In genomic region chr13:112053167-112053743, GRCh38 we compare ENCODE assay signal across 1 cellular context.
TF ChIP-seq lines count a peak whose summit lies in the region.

No MANE protein-coding gene starts in this region.

TF ChIP-seq in WTC11, 78 proteins besides CTCF, POLR2A, EP300 and RAD21 (continued from another document):
- TF ChIP-seq NFE2L1 (CRISPR knock-in tag; IDR thresholded peaks at IDR 0.05) (no peak), TEAD1 (CRISPR knock-in tag; IDR thresholded peaks at IDR 0.05) (no peak), CREB1 (CRISPR knock-in tag; IDR thresholded peaks at IDR 0.05) (no peak), ATF2 (CRISPR knock-in tag; IDR thresholded peaks at IDR 0.05; ENCODE audit: borderline replicate concordance, low read depth) (no peak), PRDM15 (CRISPR knock-in tag; IDR thresholded peaks at IDR 0.05) (no peak), ELF4 (CRISPR knock-in tag; IDR thresholded peaks at IDR 0.05; ENCODE audit: low read depth) (no peak)
